ENCODE assay signal across 16 cellular contexts in genomic region chr11:46977940-46978595, GRCh38. TPM values are rescaled to one million over a fixed set of nuclear protein-coding genes. Genes with fewer than 3 reads are reported as not detected.
DNase-seq lines count a peak whose midpoint lies in the region; ATAC-seq and TF ChIP-seq lines count a peak whose summit lies in the region.
"Had no signal": no experiment of that assay in that cellular context is flagged by ENCODE, and none has a peak within 500 bp of the region (broad histone marks: within the 10 kb centered on the region; RNA-seq: fewer than 3 reads in every experiment).

No MANE protein-coding gene starts in this region.

- no peaks in the 10 kb centered on the region for H3K79me2 ChIP-seq in neural cell (replicated peaks; ENCODE audit: insufficient read depth, low read length)
- H3K79me2 ChIP-seq: parathyroid adenoma had no signal

- CTCF ChIA-PET in CD8-positive, alpha-beta T cell (lab: Charles Lee), result no interaction called here

- H3K27me3 ChIP-seq in neural cell (ENCODE audit: insufficient read depth, low read depth, low read length) (no peaks in the 10 kb centered on the region), WERI-Rb-1 (ENCODE audit: insufficient read depth, low read depth, severe bottlenecking) (no peaks in the 10 kb centered on the region)
- H3K27me3 ChIP-seq in CD8-positive, alpha-beta T cell (ENCODE audit: insufficient read depth, low read length), result no peaks in the 10 kb centered on the region

- H3K27me3 Mint-ChIP-seq in CD8-positive, alpha-beta T cell (ENCODE audit: low read depth), result no peaks in the 10 kb centered on the region
- H3K27me3 Mint-ChIP-seq: dendritic cell treated with granulocyte-macrophage colony-stimulating factor and Interleukin-4, amounts not matched to agents 40 ng/mL and 50 ng/mL, for 4 days had no signal

- H3K36me3 Mint-ChIP-seq in CD8-positive, alpha-beta T cell, result peaks cover under 1% of the 10 kb centered on the region

- H3K9me3 Mint-ChIP-seq in CD8-positive, alpha-beta T cell, result no peaks in the 10 kb centered on the region
- H3K9me3 Mint-ChIP-seq: activated naive CD4-positive, alpha-beta T cell treated with anti-CD3 and anti-CD28 coated beads for 36 hours; dendritic cell treated with granulocyte-macrophage colony-stimulating factor and Interleukin-4, amounts not matched to agents 40 ng/mL and 50 ng/mL, for 4 days had no signal

- H4K20me1 ChIP-seq in neural cell (ENCODE audit: insufficient read depth), result no peaks in the 10 kb centered on the region

- no peak for ATAC-seq in GM21619 (IDR thresholded peaks at IDR 0.05; ENCODE audit: unreplicated experiment)
- ATAC-seq in CD8-positive, alpha-beta T cell, result no peak

- POLR2A ChIA-PET in CD8-positive, alpha-beta T cell (lab: Charles Lee), result no interaction called here

- TF ChIP-seq CTCF in choroid plexus epithelial cell (conservative IDR thresholded peaks at IDR 0.05; ENCODE audit: low read depth, low read length) (no peak), neural cell (IDR thresholded peaks at IDR 0.05; ENCODE audit: poor library complexity, severe bottlenecking) (no peak), WERI-Rb-1 (IDR thresholded peaks at IDR 0.05; ENCODE audit: low read depth, low read length) (no peak)
- TF ChIP-seq CTCF in CD8-positive, alpha-beta T cell (IDR thresholded peaks at IDR 0.05), result no peak

- DNase-seq in ELR (ENCODE audit: low read depth), result peak; percentile 59
- peak; percentile 50 for DNase-seq in NCI-H2029 treated with DMSO at 0.1 percent for 48 hours (lab: John Stamatoyannopoulos, UW)
- peak; percentile 13 for DNase-seq in choroid plexus epithelial cell (ENCODE audit: low read depth)
- DNase-seq in WERI-Rb-1, result no peak
- DNase-seq in CD8-positive, alpha-beta T cell, result no peak
- no peak for DNase-seq in NCI-H524 treated with DMSO at 0.1 percent for 48 hours (lab: John Stamatoyannopoulos, UW)
- DNase-seq: activated CD4-positive, alpha-beta T cell treated with anti-CD3 and anti-CD28 coated beads, Interleukin-2, amount 50 U/mL, for 48 hours; activated naive CD4-positive, alpha-beta T cell treated with anti-CD3 and anti-CD28 coated beads for 36 hours; left ventricle myocardium inferior; stimulated activated naive CD4-positive, alpha-beta T cell; T-helper 2 cell had no signal

- no peaks in the 10 kb centered on the region for H3K9me3 ChIP-seq in neural cell (ENCODE audit: low read length)
- H3K9me3 ChIP-seq in WERI-Rb-1 (ENCODE audit: severe bottlenecking), result no peaks in the 10 kb centered on the region
- no peaks in the 10 kb centered on the region for H3K9me3 ChIP-seq in CD8-positive, alpha-beta T cell (ENCODE audit: low read length)
- H3K9me3 ChIP-seq: left ventricle myocardium inferior had no signal

- H3K36me3 ChIP-seq in neural cell (ENCODE audit: insufficient read depth, low read length) (no peaks in the 10 kb centered on the region), WERI-Rb-1 (no peaks in the 10 kb centered on the region)
- no peaks in the 10 kb centered on the region for H3K36me3 ChIP-seq in CD8-positive, alpha-beta T cell (ENCODE audit: insufficient read depth, low read length)
- H3K36me3 ChIP-seq: left ventricle myocardium inferior had no signal

- peaks cover 5% of the 10 kb centered on the region for H3F3A ChIP-seq in neural cell (ENCODE audit: insufficient read depth, low read length, poor library complexity, severe bottlenecking)

- TF ChIP-seq EP300 in neural cell (conservative IDR thresholded peaks at IDR 0.05; ENCODE audit: poor library complexity, severe bottlenecking), result no peak

- no peaks in the 10 kb centered on the region for H3K9me2 ChIP-seq in neural cell (ENCODE audit: insufficient read depth, low read length)

- H3K27ac ChIP-seq in neural cell (ENCODE audit: low read length), result peak overlapping the region; percentile 59
- H3K27ac ChIP-seq in WERI-Rb-1, result no peak overlapping the region
- no peak overlapping the region for H3K27ac ChIP-seq in CD8-positive, alpha-beta T cell (ENCODE audit: low read depth, low read length)
- H3K27ac ChIP-seq: C4-2B, left ventricle myocardium inferior, parathyroid adenoma had no signal

- TF ChIP-seq RAD21 in neural cell (conservative IDR thresholded peaks at IDR 0.05), result no peak

- no peak overlapping the region for H3K4me3 ChIP-seq in choroid plexus epithelial cell (ENCODE audit: low read depth, low read length)
- H3K4me3 ChIP-seq in neural cell (ENCODE audit: low read length), result peak overlapping the region; percentile 45
- no peak overlapping the region for H3K4me3 ChIP-seq in WERI-Rb-1 (ENCODE audit: low read depth, low read length)
- H3K4me3 ChIP-seq in CD8-positive, alpha-beta T cell (ENCODE audit: low read depth, low read length), result no peak overlapping the region
- H3K4me3 ChIP-seq: left ventricle myocardium inferior had no signal

- peak overlapping the region; percentile 14 for H3K9ac ChIP-seq in neural cell (ENCODE audit: low read length)
- H3K9ac ChIP-seq: parathyroid adenoma had no signal

- H3K4me2 ChIP-seq in neural cell (ENCODE audit: low read length), result peak overlapping the region; percentile 42

- no peaks in the 10 kb centered on the region for H3K4me1 ChIP-seq in CD8-positive, alpha-beta T cell (ENCODE audit: insufficient read depth, low read length)
- H3K4me1 ChIP-seq: parathyroid adenoma had no signal

- intact Hi-C loops in CD8-positive, alpha-beta T cell (cut with DNase I, micrococcal nuclease), result no loop called here

- H3K4me1 Mint-ChIP-seq in CD8-positive, alpha-beta T cell (ENCODE audit: low read depth), result peaks cover 2% of the 10 kb centered on the region

- no peak overlapping the region for H3K27ac Mint-ChIP-seq in CD8-positive, alpha-beta T cell
- H3K27ac Mint-ChIP-seq: activated naive CD4-positive, alpha-beta T cell treated with anti-CD3 and anti-CD28 coated beads for 36 hours; dendritic cell treated with granulocyte-macrophage colony-stimulating factor and Interleukin-4, amounts not matched to agents 40 ng/mL and 50 ng/mL, for 4 days had no signal

- H2AFZ ChIP-seq in neural cell (ENCODE audit: low read depth, low read length), result no peak overlapping the region
- H2AFZ ChIP-seq: parathyroid adenoma had no signal

- H3K4me3 Mint-ChIP-seq in CD8-positive, alpha-beta T cell, result no peak overlapping the region
- H3K4me3 Mint-ChIP-seq: activated naive CD4-positive, alpha-beta T cell treated with anti-CD3 and anti-CD28 coated beads for 36 hours; dendritic cell treated with granulocyte-macrophage colony-stimulating factor and Interleukin-4, amounts not matched to agents 40 ng/mL and 50 ng/mL, for 4 days had no signal

TF ChIP-seq in neural cell, 6 proteins besides CTCF, POLR2A, EP300 and RAD21:
- TF ChIP-seq MXI1 (conservative IDR thresholded peaks at IDR 0.05; ENCODE audit: poor library complexity, severe bottlenecking) (no peak), POLR2AphosphoS5 (IDR thresholded peaks at IDR 0.05) (no peak), REST (IDR thresholded peaks at IDR 0.05; ENCODE audit: borderline replicate concordance) (no peak), EZH2 (IDR thresholded peaks at IDR 0.05; ENCODE audit: borderline replicate concordance, insufficient read depth, low read length, poor library complexity, severe bottlenecking) (no peak), SMC3 (conservative IDR thresholded peaks at IDR 0.05; ENCODE audit: poor library complexity) (no peak)

RNA-seq across cellular contexts. Expression of gene CSTPP1, which starts 41.5 kb away (rescaled TPM):
- polyA plus RNA-seq in neural cell, result 46.4 and 64.3 TPM in 2 replicates
- 54.8 and 57.9 TPM in 2 replicates for polyA minus RNA-seq in neural cell
- 1 to 10 TPM; 4.1 to 4.6 TPM for total RNA-seq in CD8-positive, alpha-beta T cell

RNA-seq across cellular contexts. Expression of gene LRP4, which starts 59.7 kb away (rescaled TPM):
- polyA plus RNA-seq in neural cell, result 0.18 TPM in 1 of 2 replicates, not detected in the other
- 0.24 and 0.46 TPM in 2 replicates for polyA minus RNA-seq in neural cell
- total RNA-seq in CD8-positive, alpha-beta T cell, result not detected

Comparison
In these comparisons a context has a peak if more than half of its experiments do, and no peak if none do; other contexts are left out.
1. DNase-seq: peak in ELR (single experiment), NCI-H2029 treated with DMSO at 0.1 percent for 48 hours (single experiment) and choroid plexus epithelial cell (single experiment); none in WERI-Rb-1 (single experiment), CD8-positive, alpha-beta T cell (0 of 7) and NCI-H524 treated with DMSO at 0.1 percent for 48 hours (single experiment).